In the genomic region with DNA sequence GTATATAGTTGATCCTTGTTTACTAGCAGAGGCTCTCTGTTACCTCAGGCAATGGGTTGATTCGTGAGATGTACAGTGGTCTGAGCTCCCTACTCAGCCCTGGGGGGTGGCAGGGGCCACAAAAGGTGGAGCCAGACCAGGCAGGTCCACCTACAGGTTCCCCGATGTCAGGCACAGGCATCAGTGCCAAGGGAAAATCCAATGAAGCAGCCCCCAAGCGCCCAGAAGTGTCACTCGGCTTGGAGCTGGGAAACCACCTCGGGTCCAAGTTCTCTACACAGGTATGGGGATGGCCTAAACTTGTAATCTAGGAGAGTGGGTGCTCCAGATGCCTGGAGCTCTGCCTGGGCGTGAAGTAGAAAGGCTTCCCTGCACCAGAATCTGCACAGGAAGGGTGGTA, we compare ENCODE assay signal across 32 cellular contexts.
"Had no signal": no experiment of that assay in that cellular context is flagged by ENCODE, and none has a peak within 500 bp of the region (broad histone marks: within the 10 kb centered on the region; RNA-seq: fewer than 3 reads in every experiment).

No MANE protein-coding gene starts in this region.

- H3K4me1 ChIP-seq: ascending aorta had no signal

- FAIRE-seq: TTC549 had no signal

- DNase-seq: activated B cell treated with CpG ODN at 0.5 μM for 24 hours; activated CD4-positive, alpha-beta memory T cell treated with anti-CD3 and anti-CD28 coated beads for 36 hours; activated CD4-positive, alpha-beta T cell treated with anti-CD3 and anti-CD28 coated beads for 4 hours; activated CD4-positive, alpha-beta T cell treated with anti-CD3 and anti-CD28 coated beads, Interleukin-2, amount 10 ng/mL, durations not matched to agents 24 days and 14 days; activated CD4-positive, alpha-beta T cell treated with anti-CD3 and anti-CD28 coated beads, Interleukin-2, amount 50 U/mL, for 1 hour; activated CD4-positive, alpha-beta T cell treated with anti-CD3 and anti-CD28 coated beads, Interleukin-2, amount 50 U/mL, for 4 hours; activated CD4-positive, CD25-positive, alpha-beta regulatory T cell treated with anti-CD3 and anti-CD28 coated beads, Interleukin-2, amount 50 U/mL, for 72 hours; activated CD8-positive, alpha-beta memory T cell treated with anti-CD3 and anti-CD28 coated beads, Interleukin-2, amount 50 U/mL, for 4 hours; activated CD8-positive, alpha-beta T cell treated with anti-CD3 and anti-CD28 coated beads for 36 hours; activated effector memory CD4-positive, alpha-beta T cell treated with anti-CD3 and anti-CD28 coated beads, Interleukin-2, amount 50 U/mL, for 16 hours; activated gamma-delta T cell treated with Interleukin-2 at 50 U/mL for 16 hours; activated naive CD4-positive, alpha-beta T cell; activated naive CD4-positive, alpha-beta T cell treated with anti-CD3 and anti-CD28 coated beads for 36 hours; activated naive CD4-positive, alpha-beta T cell treated with anti-CD3 and anti-CD28 coated beads, Interleukin-2, amount 50 U/mL, for 16 hours; activated naive CD8-positive, alpha-beta T cell treated with anti-CD3 and anti-CD28 coated beads for 36 hours; activated T-cell treated with anti-CD3 and anti-CD28 coated beads for 4 hours; activated T-cell treated with anti-CD3 and anti-CD28 coated beads, Interleukin-2, amount 50 U/mL, for 1 hour; activated T-cell treated with anti-CD3 and anti-CD28 coated beads, Interleukin-2, amount 50 U/mL, for 4 hours; activated T-cell treated with anti-CD3 and anti-CD28 coated beads, Interleukin-2, amount 50 U/mL, for 72 hours; amygdala; anterior cingulate cortex; caudate nucleus; cerebellar nuclear complex; T-helper 1 cell; T-helper 2 cell; T-helper 9 cell had no signal

- H3K4me3 ChIP-seq: ascending aorta, cardiac muscle cell had no signal

- ATAC-seq: activated CD8-positive, alpha-beta T cell treated with anti-CD3 and anti-CD28 coated beads for 36 hours; activated naive CD4-positive, alpha-beta T cell treated with anti-CD3 and anti-CD28 coated beads, Interleukin-2, amount 50 U/mL, for 72 hours; activated T-cell treated with anti-CD3 and anti-CD28 coated beads, Interleukin-2, amount 50 U/mL, for 4 hours; activated T-cell treated with anti-CD3 and anti-CD28 coated beads, Interleukin-2, amount 50 U/mL, for 72 hours; activated T-helper 17 cell treated with anti-CD3 and anti-CD28 coated beads, Interleukin-2, amount 50 U/mL, for 72 hours had no signal

- H3K27ac ChIP-seq: ascending aorta, cardiac muscle cell, VCaP had no signal

- H3K36me3 ChIP-seq: ascending aorta, cardiac muscle cell had no signal

- H3K27me3 ChIP-seq: ascending aorta, cardiac muscle cell had no signal
